ENCODE assay signal across 8 cellular contexts in the genomic region with DNA sequence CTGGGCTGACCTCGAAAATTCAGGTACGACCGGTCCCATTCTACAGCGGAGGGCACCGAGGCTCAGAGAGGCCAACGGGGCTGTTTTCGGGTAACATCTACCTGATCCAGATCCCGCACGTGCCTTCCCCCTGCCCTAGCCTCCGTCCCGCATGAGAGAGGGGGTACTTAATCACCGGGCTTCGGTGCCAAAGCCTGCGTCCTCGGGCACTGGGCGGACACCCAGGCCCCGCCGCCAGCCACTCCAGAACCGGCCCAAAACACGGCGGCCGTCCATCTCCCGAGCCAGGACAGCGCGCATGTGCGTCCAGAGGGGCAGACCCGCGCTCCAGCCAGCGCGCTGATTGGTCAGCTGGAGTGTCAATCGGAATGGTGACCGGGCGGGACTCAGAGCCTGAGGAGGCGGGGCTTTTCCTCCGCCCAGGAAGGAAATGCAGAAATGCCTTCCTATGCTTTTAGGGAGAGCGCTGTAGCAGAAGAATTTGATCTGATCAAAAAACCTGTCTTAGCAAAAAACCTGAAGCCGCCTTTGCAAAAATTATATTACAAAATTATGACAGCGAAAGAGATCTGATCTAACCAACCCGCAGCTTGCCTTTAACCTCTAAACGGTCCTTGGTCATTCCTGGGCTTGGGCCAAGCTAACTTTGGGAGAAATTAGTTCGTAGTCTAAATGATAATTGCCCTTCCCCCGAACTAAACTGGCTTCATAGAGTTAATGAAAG. TPM values are rescaled to one million over a fixed set of nuclear protein-coding genes. Genes with fewer than 3 reads are reported as not detected.
A peak's percentile ranks its signal among the peaks of the same experiment; 100 is the strongest.
DNase-seq lines count a peak whose midpoint lies in the region; ATAC-seq lines count a peak whose summit lies in the region.

A gene with protein sequence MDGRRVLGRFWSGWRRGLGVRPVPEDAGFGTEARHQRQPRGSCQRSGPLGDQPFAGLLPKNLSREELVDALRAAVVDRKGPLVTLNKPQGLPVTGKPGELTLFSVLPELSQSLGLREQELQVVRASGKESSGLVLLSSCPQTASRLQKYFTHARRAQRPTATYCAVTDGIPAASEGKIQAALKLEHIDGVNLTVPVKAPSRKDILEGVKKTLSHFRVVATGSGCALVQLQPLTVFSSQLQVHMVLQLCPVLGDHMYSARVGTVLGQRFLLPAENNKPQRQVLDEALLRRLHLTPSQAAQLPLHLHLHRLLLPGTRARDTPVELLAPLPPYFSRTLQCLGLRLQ (minus strand): TSS at position 294 of the 724 bp plus-strand sequence. CDS start 18 bp downstream, at position 276.

- DNase-seq in Caki2 (ENCODE audit: low read depth): peak; percentile 86
- peak; percentile 99 for DNase-seq in OCI-M1 (lab: John Stamatoyannopoulos, UW)
- peak; percentile 94 for DNase-seq in activated T-cell treated with anti-CD3 and anti-CD28 coated beads for 24 hours (ENCODE audit: low read depth)
- DNase-seq in epidermal melanocyte (ENCODE audit: insufficient read length, low spot score): peak; percentile 97
- peak; percentile 95 to 96 for DNase-seq in stimulated activated CD8-positive, alpha-beta memory T cell treated with anti-CD3 and anti-CD28 coated beads, Interleukin-4, amount 100 ng/mL, for 1 hour (ENCODE audit: low read depth in 2 of 2, low spot score in 1 of 2)

- H3K36me3 ChIP-seq in HUES6 (ENCODE audit: control insufficient read depth, insufficient read depth, low read length): peaks cover 33% of the 10 kb centered on the region

- H3K4me3 ChIP-seq in HUES6 (ENCODE audit: low read depth, low read length) (peak within 1 kb of the TSS; percentile 70), mononuclear cell (ENCODE audit: low read length) (peak within 1 kb of the TSS; percentile 70)

- in situ Hi-C loops in Caki2 (cut with HindIII; ENCODE audit: low pct_unique_long_range_greater_than_20kb, low sequenced_read_pairs): no loop called here

- ATAC-seq in GM21390 (IDR thresholded peaks at IDR 0.05; ENCODE audit: unreplicated experiment): peak; percentile 98

- peak within 1 kb of the TSS; percentile 86 for H3K9ac ChIP-seq in HUES6 (ENCODE audit: low read length)

- H3K27ac ChIP-seq in HUES6 (ENCODE audit: low read depth, low read length): peak within 1 kb of the TSS; percentile 20; the same call in 1 of the 2 replicates

- H3K27me3 ChIP-seq in HUES6 (ENCODE audit: control insufficient read depth, insufficient read depth, low read length) (no peaks in the 10 kb centered on the region), mononuclear cell (ENCODE audit: insufficient read depth, low read length) (no peaks in the 10 kb centered on the region)

- no peaks in the 10 kb centered on the region; the same call in 1 of the 2 replicates for H3K9me3 ChIP-seq in HUES6 (ENCODE audit: control insufficient read depth, insufficient read depth, low read depth, low read length)
- no peaks in the 10 kb centered on the region for H3K9me3 ChIP-seq in mononuclear cell (ENCODE audit: low read depth, low read length)

- H3K4me1 ChIP-seq in HUES6 (ENCODE audit: control insufficient read depth, insufficient read depth, low read length): peaks cover 6% of the 10 kb centered on the region; the same call in 1 of the 2 replicates
- H3K4me1 ChIP-seq in mononuclear cell (ENCODE audit: insufficient read depth, low read length): peaks cover 28% of the 10 kb centered on the region

RNA-seq across cellular contexts. Expression of the gene that starts here (rescaled TPM):
- total RNA-seq in Caki2 (2014; rRNA removed; shearing (Covaris generic); ENCODE audit: low replicate concordance): 22.3 and 43.5 TPM in 2 replicates
- 5.7 TPM for total RNA-seq in mononuclear cell

Comparison
In these comparisons a context has a peak if more than half of its experiments do, and no peak if none do; other contexts are left out.
1. Peak in every context shown above with its lines: DNase-seq, ATAC-seq, H3K4me3 ChIP-seq and H3K27ac ChIP-seq.